Comparison of ENCODE assay signal across 18 cellular contexts in the genomic region with DNA sequence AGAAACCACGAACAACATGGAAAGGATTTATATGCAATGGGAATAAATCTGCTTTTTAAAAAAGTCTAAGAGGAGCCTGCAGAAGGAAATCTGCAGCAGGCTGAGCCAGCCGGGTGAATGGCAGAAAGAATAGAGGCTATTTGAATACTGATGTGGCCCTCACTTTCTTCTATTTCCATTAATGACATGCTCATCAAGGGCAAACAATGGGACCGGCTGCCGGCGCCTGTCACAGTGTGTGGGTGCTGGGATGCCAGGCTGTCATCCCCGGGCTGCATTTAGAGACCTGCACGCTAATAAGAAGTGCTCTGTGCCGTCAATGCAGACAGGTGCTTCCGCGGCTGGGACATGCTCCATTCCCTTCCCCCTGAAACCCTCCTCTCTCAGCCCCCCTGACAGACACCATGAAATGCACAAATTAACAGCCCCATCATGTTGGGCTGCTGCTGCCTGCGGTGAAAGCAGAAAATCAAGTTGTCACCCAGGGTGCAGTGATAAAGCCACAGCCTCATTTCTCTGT.
A peak's percentile ranks its signal among the peaks of the same experiment; 100 is the strongest.
DNase-seq lines count a peak whose midpoint lies in the region; ATAC-seq and TF ChIP-seq lines count a peak whose summit lies in the region.
"Had no signal": no experiment of that assay in that cellular context is flagged by ENCODE, and none has a peak within 500 bp of the region (broad histone marks: within the 10 kb centered on the region; RNA-seq: fewer than 3 reads in every experiment).

No MANE protein-coding gene starts in this region.

- DNase-seq in DMS153 (lab: John Stamatoyannopoulos, UW) = peak; percentile 63
- DNase-seq in NCI-H187 treated with DMSO at 0.1 percent for 48 hours (lab: John Stamatoyannopoulos, UW) = peak; percentile 75
- DNase-seq in nephron progenitor cell = no peak
- DNase-seq in T-cell = no peak
- DNase-seq in stimulated activated effector memory CD8-positive, alpha-beta T cell treated with anti-CD3 and anti-CD28 coated beads, Interleukin-12 subunit alpha, Interleukin-12 subunit beta, amount 100 ng/mL, for 72 hours (ENCODE audit: low spot score in 2 of 2) = no peak
- DNase-seq: DMS53; gastrocnemius medialis; islet precursor cell; NCI-H2171; PC-9; stimulated activated CD4-positive, alpha-beta T cell treated with anti-CD3 and anti-CD28 coated beads, Interleukin-12 subunit alpha, Interleukin-12 subunit beta, amount 100 ng/mL, for 4 hours; SW 1271 had no signal

- no peak for TF ChIP-seq CTCF in brain (conservative IDR thresholded peaks at IDR 0.05)
- no peak for TF ChIP-seq CTCF in nephron progenitor cell (IDR thresholded peaks at IDR 0.05)

- ATAC-seq in T-cell (replicated peaks in 1 of 4) = no peak
- ATAC-seq in GM18868 (IDR thresholded peaks at IDR 0.05; ENCODE audit: unreplicated experiment) = no peak
- ATAC-seq in GM18909 (IDR thresholded peaks at IDR 0.05; ENCODE audit: poor library complexity, unreplicated experiment) = no peak
- ATAC-seq in stimulated activated effector memory CD8-positive, alpha-beta T cell treated with anti-CD3 and anti-CD28 coated beads, Interleukin-12 subunit alpha, Interleukin-12 subunit beta, amount 100 ng/mL, for 72 hours = no peak
- ATAC-seq: activated CD4-positive, CD25-positive, alpha-beta regulatory T cell treated with anti-CD3 and anti-CD28 coated beads, Interleukin-2, amount 50 U/mL, for 24 hours; gastrocnemius medialis; HCT116 had no signal

- peaks cover 29% of the 10 kb centered on the region for H3K27me3 Mint-ChIP-seq in brain
- peaks cover 23% of the 10 kb centered on the region for H3K27me3 Mint-ChIP-seq in nephron progenitor cell (ENCODE audit: low read depth, poor library complexity)
- no peaks in the 10 kb centered on the region for H3K27me3 Mint-ChIP-seq in T-cell
- H3K27me3 Mint-ChIP-seq: activated naive CD8-positive, alpha-beta T cell had no signal

- H3K9me3 Mint-ChIP-seq in brain (peaks cover 0 to 4% (median 0%) of the 10 kb centered on the region in 5 experiments), nephron progenitor cell (no peaks in the 10 kb centered on the region), T-cell (no peaks in the 10 kb centered on the region)
- no peaks in the 10 kb centered on the region for H3K9me3 Mint-ChIP-seq in stimulated activated effector memory CD8-positive, alpha-beta T cell treated with anti-CD3 and anti-CD28 coated beads, Interleukin-12 subunit alpha, Interleukin-12 subunit beta, amount 100 ng/mL, for 72 hours

- H3K27ac Mint-ChIP-seq in brain (peak overlapping the region in 4 of 5 experiments; percentile 15 to 90 (median 78)), nephron progenitor cell (peak overlapping the region; percentile 57), T-cell (no peak overlapping the region)
- H3K27ac Mint-ChIP-seq in stimulated activated effector memory CD8-positive, alpha-beta T cell treated with anti-CD3 and anti-CD28 coated beads, Interleukin-12 subunit alpha, Interleukin-12 subunit beta, amount 100 ng/mL, for 72 hours = no peak overlapping the region
- H3K27ac Mint-ChIP-seq: activated naive CD8-positive, alpha-beta T cell had no signal

- peaks cover 62% of the 10 kb centered on the region for H3K4me1 Mint-ChIP-seq in brain
- H3K4me1 Mint-ChIP-seq in nephron progenitor cell = peaks cover 84% of the 10 kb centered on the region
- H3K4me1 Mint-ChIP-seq in T-cell = no peaks in the 10 kb centered on the region
- no peaks in the 10 kb centered on the region for H3K4me1 Mint-ChIP-seq in stimulated activated effector memory CD8-positive, alpha-beta T cell treated with anti-CD3 and anti-CD28 coated beads, Interleukin-12 subunit alpha, Interleukin-12 subunit beta, amount 100 ng/mL, for 72 hours

- H3K4me3 Mint-ChIP-seq in brain (peak overlapping the region; percentile 55 to 79 (median 78)), nephron progenitor cell (peak overlapping the region; percentile 41), T-cell (no peak overlapping the region)
- no peak overlapping the region for H3K4me3 Mint-ChIP-seq in stimulated activated effector memory CD8-positive, alpha-beta T cell treated with anti-CD3 and anti-CD28 coated beads, Interleukin-12 subunit alpha, Interleukin-12 subunit beta, amount 100 ng/mL, for 72 hours
- H3K4me3 Mint-ChIP-seq: activated naive CD8-positive, alpha-beta T cell had no signal

- CTCF ChIA-PET in T-cell (lab: Charles Lee) = interaction anchor here in 1 of 2 donors (0.5 kb wide), 1 partner anchor 15 kb away, joined by 3 read pairs; no protein-coding TSS in a partner anchor

- POLR2A ChIA-PET in T-cell (lab: Charles Lee) = no interaction called here

- peaks cover 14% of the 10 kb centered on the region for H3K36me3 Mint-ChIP-seq in brain
- H3K36me3 Mint-ChIP-seq in nephron progenitor cell (ENCODE audit: low read depth) = peaks cover 20% of the 10 kb centered on the region
- H3K36me3 Mint-ChIP-seq in T-cell = peaks cover 36% of the 10 kb centered on the region
- H3K36me3 Mint-ChIP-seq in stimulated activated effector memory CD8-positive, alpha-beta T cell treated with anti-CD3 and anti-CD28 coated beads, Interleukin-12 subunit alpha, Interleukin-12 subunit beta, amount 100 ng/mL, for 72 hours = peaks cover 6% of the 10 kb centered on the region

Comparison
In these comparisons a context has a peak if more than half of its experiments do, and no peak if none do; other contexts are left out.
1. DNase-seq: peak in DMS153 (single experiment) and NCI-H187 treated with DMSO at 0.1 percent for 48 hours (single experiment); none in nephron progenitor cell (single experiment), T-cell (0 of 34) and stimulated activated effector memory CD8-positive, alpha-beta T cell treated with anti-CD3 and anti-CD28 coated beads, Interleukin-12 subunit alpha, Interleukin-12 subunit beta, amount 100 ng/mL, for 72 hours (0 of 2).
2. H3K27ac Mint-ChIP-seq: peak in brain (4 of 5) and nephron progenitor cell (single experiment); none in T-cell (0 of 2) and stimulated activated effector memory CD8-positive, alpha-beta T cell treated with anti-CD3 and anti-CD28 coated beads, Interleukin-12 subunit alpha, Interleukin-12 subunit beta, amount 100 ng/mL, for 72 hours (single experiment).
3. H3K4me3 Mint-ChIP-seq: peak in brain (5 of 5) and nephron progenitor cell (single experiment); none in T-cell (0 of 3) and stimulated activated effector memory CD8-positive, alpha-beta T cell treated with anti-CD3 and anti-CD28 coated beads, Interleukin-12 subunit alpha, Interleukin-12 subunit beta, amount 100 ng/mL, for 72 hours (single experiment).